Comparison of ENCODE assay signal across 7 cellular contexts in the genomic region with DNA sequence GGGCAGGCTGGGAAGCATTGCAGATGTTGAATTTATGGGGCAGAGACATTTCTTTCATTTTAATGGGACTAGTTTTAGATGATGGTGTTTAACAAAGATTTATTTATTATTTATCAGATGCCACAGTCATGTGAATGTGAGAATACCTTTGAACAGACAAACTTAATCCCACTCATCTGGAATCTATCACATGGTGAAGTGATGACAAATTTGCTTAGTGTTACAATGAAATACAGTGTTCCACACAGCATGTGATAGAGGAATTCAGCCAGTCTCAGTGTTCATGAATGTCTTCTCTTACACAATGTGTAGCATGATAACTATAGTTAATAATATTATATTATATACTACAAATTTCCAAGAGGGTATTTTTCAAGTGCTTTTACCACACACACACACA.
"Had no signal": no experiment of that assay in that cellular context is flagged by ENCODE, and none has a peak within 500 bp of the region (broad histone marks: within the 10 kb centered on the region; RNA-seq: fewer than 3 reads in every experiment).

No MANE protein-coding gene starts in this region.

- ATAC-seq: HCT116, K562 had no signal

- H3K4me3 ChIP-seq: GM23248, HAP-1, K562 had no signal

- DNase-seq: GM23248, GOT3, H7, IMR-90 had no signal
